In genomic region chr7:41955475-41956243, GRCh38 we compare ENCODE assay signal across 8 cellular contexts.
A peak's percentile ranks its signal among the peaks of the same experiment; 100 is the strongest.
DNase-seq lines count a peak whose midpoint lies in the region; ATAC-seq and TF ChIP-seq lines count a peak whose summit lies in the region.

No MANE protein-coding gene starts in this region.

- peak; percentile 95 for DNase-seq in HS-5 (ENCODE audit: low read depth)
- DNase-seq in amniotic stem cell (lab: John Stamatoyannopoulos, UW) = peak; percentile 98
- DNase-seq in left cardiac atrium = peak; percentile 97
- no peak for DNase-seq in GM19240 (ENCODE audit: insufficient read length, low spot score)
- DNase-seq in Caco-2 = no peak
- DNase-seq in activated T-cell treated with anti-CD3 and anti-CD28 coated beads, Interleukin-2, amount 50 U/mL, for 1 hour = no peak

- POLR2A ChIA-PET in Caco-2 (lab: Charles Lee) = no interaction called here

- no TSS peak for BruUV-seq in Caco-2 (replicated peaks; lab: Mats Ljungman, UMichigan)

- peaks cover 30% of the 10 kb centered on the region for H3K27me3 Mint-ChIP-seq in Caco-2 (ENCODE audit: insufficient read depth, unreplicated experiment)

- intact Hi-C loops in left cardiac atrium (cut with DNase I) (no loop called here), Caco-2 (cut with micrococcal nuclease; ENCODE audit: unreplicated experiment) (no loop called here)

- no peaks in the 10 kb centered on the region for H3K9me3 Mint-ChIP-seq in Caco-2 (ENCODE audit: unreplicated experiment)

- H3K27ac Mint-ChIP-seq in Caco-2 (ENCODE audit: unreplicated experiment) = no peak overlapping the region

- H3K4me3 Mint-ChIP-seq in Caco-2 (ENCODE audit: unreplicated experiment) = no peak overlapping the region

- H3K27me3 ChIP-seq in rectal smooth muscle tissue (ENCODE audit: control insufficient read depth, insufficient read depth, low read length) (no peaks in the 10 kb centered on the region), Caco-2 (replicated peaks; ENCODE audit: control insufficient read depth, insufficient read depth, low read length) (no peaks in the 10 kb centered on the region)

- peak overlapping the region; percentile 67 for H3K27ac ChIP-seq in rectal smooth muscle tissue (ENCODE audit: low read depth, low read length)

- no peak overlapping the region for H3K4me3 ChIP-seq in rectal smooth muscle tissue (ENCODE audit: low read length)
- H3K4me3 ChIP-seq in Caco-2 (ENCODE audit: low read depth, low read length) = no peak overlapping the region

- H3K36me3 Mint-ChIP-seq in Caco-2 (ENCODE audit: insufficient read depth, unreplicated experiment) = no peaks in the 10 kb centered on the region

- peak; percentile 98 to 99 for ATAC-seq in left cardiac atrium
- no peak for ATAC-seq in GM19455 (IDR thresholded peaks at IDR 0.05; ENCODE audit: unreplicated experiment)

- TF ChIP-seq CTCF in Caco-2 (IDR thresholded peaks at IDR 0.05; ENCODE audit: insufficient read depth in 1 of 2, low read depth in 1 of 2, low read length in 1 of 2, severe bottlenecking in 1 of 2, unreplicated experiment in 1 of 2) = no peak

- H3K36me3 ChIP-seq in rectal smooth muscle tissue (ENCODE audit: control insufficient read depth, insufficient read depth, low read length) = no peaks in the 10 kb centered on the region
- no peaks in the 10 kb centered on the region for H3K36me3 ChIP-seq in Caco-2 (ENCODE audit: control insufficient read depth, insufficient read depth, low read length)

- H3K9ac ChIP-seq in rectal smooth muscle tissue (ENCODE audit: low read length) = no peak overlapping the region

- peaks cover 24% of the 10 kb centered on the region for H3K4me1 ChIP-seq in rectal smooth muscle tissue (ENCODE audit: control insufficient read depth, insufficient read depth, low read length)
- H3K4me1 ChIP-seq in Caco-2 = no peaks in the 10 kb centered on the region

- no peaks in the 10 kb centered on the region for H3K4me1 Mint-ChIP-seq in Caco-2 (ENCODE audit: low read depth, unreplicated experiment)

- CTCF ChIA-PET in Caco-2 (lab: Charles Lee) = interaction anchor here (0.5 to 0.8 kb wide), 2 partner anchors 15 to 69 kb away, joined by 3 to 4 read pairs; no protein-coding TSS in a partner anchor

- no peaks in the 10 kb centered on the region for H3K9me3 ChIP-seq in Caco-2

Comparison
In these comparisons a context has a peak if more than half of its experiments do, and no peak if none do; other contexts are left out.
1. DNase-seq: peak in HS-5 (single experiment), amniotic stem cell (single experiment) and left cardiac atrium (single experiment); none in GM19240 (single experiment), Caco-2 (0 of 2) and activated T-cell treated with anti-CD3 and anti-CD28 coated beads, Interleukin-2, amount 50 U/mL, for 1 hour (single experiment).